ENCODE assay signal across 20 cellular contexts in genomic region chr6:156166093-156166492, GRCh38.
"Had no signal": no experiment of that assay in that cellular context is flagged by ENCODE, and none has a peak within 500 bp of the region (broad histone marks: within the 10 kb centered on the region; RNA-seq: fewer than 3 reads in every experiment).

No MANE protein-coding gene starts in this region.

- H3K36me3 Mint-ChIP-seq: natural killer cell treated with Interleukin-12 subunit alpha and Interleukin-12 subunit beta and Interleukin-15 and Interleukin-18, amount 100 ng/mL, for 72 hours; stimulated activated naive B cell treated with anti-CD40 and anti-IgM and Interleukin-4, amounts not matched to agents 10 μg/mL and 1 μg/mL and 100 μg/mL, for 72 hours had no signal

- DNase-seq: activated CD4-positive, CD25-positive, alpha-beta regulatory T cell treated with anti-CD3 and anti-CD28 coated beads, Interleukin-2, amount 50 U/mL, for 72 hours; activated CD8-positive, alpha-beta memory T cell treated with anti-CD3 and anti-CD28 coated beads, Interleukin-2, amount 50 U/mL, for 4 hours; cerebellar nuclear complex; cortex of kidney; effector CD8-positive, alpha-beta T cell; left colon; pancreas; stimulated activated CD4-positive, alpha-beta T cell treated with anti-CD3 and anti-CD28 coated beads, Interleukin-4, amount 100 ng/mL, for 4 hours; stimulated activated naive B cell treated with anti-CD40 and anti-IgM and Interleukin-4, amounts not matched to agents 10 μg/mL and 1 μg/mL and 100 μg/mL, for 72 hours; thyroid gland had no signal

- H3K36me3 ChIP-seq: breast epithelium, esophagus muscularis mucosa, neutrophil, pancreas, SJSA1, thyroid gland had no signal

- H3K27me3 ChIP-seq: breast epithelium, esophagus muscularis mucosa, hepatocyte, neutrophil, pancreas, SJSA1, thyroid gland had no signal

- H3K4me1 ChIP-seq: breast epithelium, pancreas, SJSA1 had no signal

- H3K9me3 ChIP-seq: breast epithelium, esophagus muscularis mucosa, neutrophil, pancreas, SJSA1, thyroid gland had no signal

- ATAC-seq: left colon; natural killer cell treated with Interleukin-12 subunit alpha and Interleukin-12 subunit beta and Interleukin-15 and Interleukin-18, amount 100 ng/mL, for 72 hours; stimulated activated naive B cell treated with anti-CD40 and anti-IgM and Interleukin-4, amounts not matched to agents 10 μg/mL and 1 μg/mL and 100 μg/mL, for 72 hours had no signal

- H3K27ac ChIP-seq: hepatocyte, neutrophil, pancreas, SJSA1, VCaP had no signal

- H3K9me3 Mint-ChIP-seq: activated T-helper 1 cell treated with anti-CD3 and anti-CD28 coated beads, Interleukin-12 subunit alpha, Interleukin-12 subunit beta, Interleukin-2, Interleukin-4 antibody, amounts not matched to agents 30 ng/mL and 10 ng/mL and 1 ng/mL, durations not matched to agents 14 hours and 24 hours and 36 hours; natural killer cell treated with Interleukin-12 subunit alpha and Interleukin-12 subunit beta and Interleukin-15 and Interleukin-18, amount 100 ng/mL, for 72 hours; stimulated activated naive B cell treated with anti-CD40 and anti-IgM and Interleukin-4, amounts not matched to agents 10 μg/mL and 1 μg/mL and 100 μg/mL, for 72 hours had no signal

- H3K27me3 Mint-ChIP-seq: stimulated activated naive B cell treated with anti-CD40 and anti-IgM and Interleukin-4, amounts not matched to agents 10 μg/mL and 1 μg/mL and 100 μg/mL, for 72 hours had no signal

- H3K27ac Mint-ChIP-seq: activated T-helper 1 cell treated with anti-CD3 and anti-CD28 coated beads, Interleukin-12 subunit alpha, Interleukin-12 subunit beta, Interleukin-2, Interleukin-4 antibody, amounts not matched to agents 30 ng/mL and 10 ng/mL and 1 ng/mL, durations not matched to agents 14 hours and 24 hours and 36 hours; natural killer cell treated with Interleukin-12 subunit alpha and Interleukin-12 subunit beta and Interleukin-15 and Interleukin-18, amount 100 ng/mL, for 72 hours; stimulated activated naive B cell treated with anti-CD40 and anti-IgM and Interleukin-4, amounts not matched to agents 10 μg/mL and 1 μg/mL and 100 μg/mL, for 72 hours had no signal

- H3K4me3 ChIP-seq: breast epithelium, hepatocyte, lung, pancreas, SJSA1, smooth muscle cell, thyroid gland had no signal

- H3K4me3 Mint-ChIP-seq: activated T-helper 1 cell treated with anti-CD3 and anti-CD28 coated beads, Interleukin-12 subunit alpha, Interleukin-12 subunit beta, Interleukin-2, Interleukin-4 antibody, amounts not matched to agents 30 ng/mL and 10 ng/mL and 1 ng/mL, durations not matched to agents 14 hours and 24 hours and 36 hours; natural killer cell treated with Interleukin-12 subunit alpha and Interleukin-12 subunit beta and Interleukin-15 and Interleukin-18, amount 100 ng/mL, for 72 hours; stimulated activated naive B cell treated with anti-CD40 and anti-IgM and Interleukin-4, amounts not matched to agents 10 μg/mL and 1 μg/mL and 100 μg/mL, for 72 hours had no signal
